Comparison of ENCODE assay signal across 8 cellular contexts in genomic region chrX:11558972-11559371, GRCh38.
DNase-seq lines count a peak whose midpoint lies in the region; ATAC-seq and TF ChIP-seq lines count a peak whose summit lies in the region.

No MANE protein-coding gene starts in this region.

- peaks cover 2 to 15% of the 10 kb centered on the region in 2 donors for H3K27me3 Mint-ChIP-seq in CD8-positive, alpha-beta memory T cell
- H3K27me3 Mint-ChIP-seq in effector memory CD8-positive, alpha-beta T cell: peaks cover 12 to 19% of the 10 kb centered on the region in 2 donors

- CTCF ChIA-PET in CD8-positive, alpha-beta memory T cell (lab: Charles Lee): no interaction called here

- no peaks in the 10 kb centered on the region for H3K27me3 ChIP-seq in CD8-positive, alpha-beta memory T cell (ENCODE audit: insufficient read depth, low read length, poor library complexity, severe bottlenecking)

- H3K27ac Mint-ChIP-seq in CD8-positive, alpha-beta memory T cell: no peak overlapping the region
- H3K27ac Mint-ChIP-seq in effector memory CD8-positive, alpha-beta T cell: no peak overlapping the region

- peak; percentile 52 for ATAC-seq in HG03045 (IDR thresholded peaks at IDR 0.05; ENCODE audit: unreplicated experiment)
- ATAC-seq in effector memory CD8-positive, alpha-beta T cell (replicated peaks): peak; percentile 41

- H3K36me3 ChIP-seq in CD8-positive, alpha-beta memory T cell (ENCODE audit: insufficient read depth, low read length): no peaks in the 10 kb centered on the region

- TF ChIP-seq CTCF in VCaP (conservative IDR thresholded peaks at IDR 0.05): peak; percentile 27; the same call in 1 of the 2 replicates

- no peaks in the 10 kb centered on the region for H3K36me3 Mint-ChIP-seq in CD8-positive, alpha-beta memory T cell
- H3K36me3 Mint-ChIP-seq in effector memory CD8-positive, alpha-beta T cell (ENCODE audit: insufficient read depth): no peaks in the 10 kb centered on the region

- peak; percentile 5 to 53 (median 16) for DNase-seq in CD8-positive, alpha-beta memory T cell
- DNase-seq in effector memory CD8-positive, alpha-beta T cell: peak; percentile 4 to 19 (median 11)
- peak; percentile 0 to 28 (median 24) for DNase-seq in stimulated activated CD4-positive, alpha-beta T cell treated with anti-CD3 and anti-CD28 coated beads, Interleukin-1b, Interleukin-23, amount 100 ng/mL, for 24 hours (ENCODE audit: low read depth in 4 of 4, low spot score in 1 of 4)
- DNase-seq in putamen (ENCODE audit: low spot score) (no peak), NCI-H2196 (lab: John Stamatoyannopoulos, UW; ENCODE audit: unreplicated experiment) (no peak), KG1 (lab: John Stamatoyannopoulos, UW) (no peak)

- H3K4me1 ChIP-seq in CD8-positive, alpha-beta memory T cell (ENCODE audit: insufficient read depth, low read length): no peaks in the 10 kb centered on the region

- H3K9me3 ChIP-seq in CD8-positive, alpha-beta memory T cell (ENCODE audit: low read length): no peaks in the 10 kb centered on the region

- no peak overlapping the region for H3K4me3 ChIP-seq in CD8-positive, alpha-beta memory T cell (ENCODE audit: low read length)

- POLR2A ChIA-PET in CD8-positive, alpha-beta memory T cell (lab: Charles Lee): interaction anchor here (0.6 kb wide), 1 partner anchor 33 kb away, joined by 3 read pairs; no protein-coding TSS in a partner anchor

- H3K4me1 Mint-ChIP-seq in CD8-positive, alpha-beta memory T cell: no peaks in the 10 kb centered on the region
- H3K4me1 Mint-ChIP-seq in effector memory CD8-positive, alpha-beta T cell (ENCODE audit: low read depth in 2 of 2): no peaks in the 10 kb centered on the region

- H3K27ac ChIP-seq in CD8-positive, alpha-beta memory T cell (ENCODE audit: low read depth, low read length): no peak overlapping the region
- H3K27ac ChIP-seq in VCaP: no peak overlapping the region

- no peaks in the 10 kb centered on the region for H3K9me3 Mint-ChIP-seq in CD8-positive, alpha-beta memory T cell
- no peaks in the 10 kb centered on the region for H3K9me3 Mint-ChIP-seq in effector memory CD8-positive, alpha-beta T cell

- H3K4me3 Mint-ChIP-seq in CD8-positive, alpha-beta memory T cell: no peak overlapping the region
- H3K4me3 Mint-ChIP-seq in effector memory CD8-positive, alpha-beta T cell: no peak overlapping the region

Comparison
In these comparisons a context has a peak if more than half of its experiments do, and no peak if none do; other contexts are left out.
1. DNase-seq: peak in CD8-positive, alpha-beta memory T cell (5 of 5), effector memory CD8-positive, alpha-beta T cell (3 of 3) and stimulated activated CD4-positive, alpha-beta T cell treated with anti-CD3 and anti-CD28 coated beads, Interleukin-1b, Interleukin-23, amount 100 ng/mL, for 24 hours (4 of 4); none in putamen (single experiment), NCI-H2196 (single experiment) and KG1 (single experiment).